17 cellular contexts compared by ENCODE assay signal in the genomic region with DNA sequence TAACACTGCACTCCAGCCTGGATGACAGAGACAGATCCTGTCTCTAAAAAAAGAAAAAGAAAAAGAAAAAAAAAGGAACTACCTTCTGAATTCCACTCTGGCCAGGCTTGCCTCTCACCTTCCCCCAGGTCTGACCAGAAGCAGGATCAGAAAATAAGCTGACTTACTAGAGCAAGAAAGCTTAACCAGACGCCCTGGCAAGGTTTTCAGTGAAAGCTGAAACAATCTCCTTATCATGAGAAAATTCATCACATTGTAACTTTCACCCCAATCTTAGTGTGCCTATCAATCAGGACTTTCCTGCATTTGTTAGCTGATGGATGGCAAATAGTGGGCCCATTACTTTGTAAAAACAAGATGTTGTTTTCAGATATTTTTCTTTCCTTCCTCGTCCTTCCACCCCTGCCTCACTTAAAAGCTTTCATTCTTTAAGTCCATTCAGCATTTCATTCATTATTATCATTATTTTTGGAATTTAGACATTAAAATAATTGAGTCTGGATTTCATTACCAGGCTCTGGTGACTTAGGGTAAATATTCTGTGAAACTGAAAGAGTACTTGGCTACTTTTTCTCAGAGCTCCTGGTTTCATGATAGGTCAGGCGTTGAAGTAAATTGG.
DNase-seq lines count a peak whose midpoint lies in the region; ATAC-seq, FAIRE-seq and TF ChIP-seq lines count a peak whose summit lies in the region.
"Had no signal": no experiment of that assay in that cellular context is flagged by ENCODE, and none has a peak within 500 bp of the region (broad histone marks: within the 10 kb centered on the region; RNA-seq: fewer than 3 reads in every experiment).

No MANE protein-coding gene starts in this region.

- H3K9ac ChIP-seq in MM.1S (ENCODE audit: low read length) (no peak overlapping the region), astrocyte (ENCODE audit: low read length) (no peak overlapping the region), mesenchymal stem cell (ENCODE audit: low read length) (peak overlapping the region; percentile 49)
- H3K9ac ChIP-seq: BLaER1 had no signal

- H3K27me3 Mint-ChIP-seq in astrocyte (ENCODE audit: low read depth, unreplicated experiment): peaks cover 4% of the 10 kb centered on the region
- H3K27me3 Mint-ChIP-seq in activated CD4-positive, alpha-beta memory T cell treated with anti-CD3 and anti-CD28 coated beads, Interleukin-2, amount 10 ng/mL, durations not matched to agents 7 days and 5 days: peaks cover 4% of the 10 kb centered on the region

- H3K36me3 ChIP-seq in MM.1S (replicated peaks; ENCODE audit: insufficient read depth, low read length) (no peaks in the 10 kb centered on the region), astrocyte (ENCODE audit: insufficient read depth, low read length) (no peaks in the 10 kb centered on the region), mesenchymal stem cell (ENCODE audit: control insufficient read depth in 1 of 2, insufficient read depth in 2 of 2, low read depth in 1 of 2, low read length in 2 of 2) (no peaks in the 10 kb centered on the region)
- H3K36me3 ChIP-seq: BLaER1 had no signal

- H2AK5ac ChIP-seq in mesenchymal stem cell (ENCODE audit: low read length, severe bottlenecking): no peak overlapping the region

- no peak overlapping the region for H4K91ac ChIP-seq in mesenchymal stem cell (ENCODE audit: low read length)

- CTCF ChIA-PET in activated CD4-positive, alpha-beta memory T cell treated with anti-CD3 and anti-CD28 coated beads, Interleukin-2, amount 10 ng/mL, durations not matched to agents 7 days and 5 days (lab: Charles Lee): interaction anchor here (1.0 to 3.2 kb wide), 6 partner anchors 9 to 123 kb away, joined by 3 to 14 read pairs (median 4); no protein-coding TSS in a partner anchor

- H3K4me1 ChIP-seq in MM.1S (ENCODE audit: low read length): peaks cover 14% of the 10 kb centered on the region
- H3K4me1 ChIP-seq in astrocyte (ENCODE audit: insufficient read depth, low read length): peaks cover 19% of the 10 kb centered on the region
- H3K4me1 ChIP-seq in mesenchymal stem cell (ENCODE audit: control insufficient read depth, insufficient read depth, low read depth, low read length): peaks cover 4% of the 10 kb centered on the region

- peak; percentile 34 for DNase-seq in MM.1S
- peak; percentile 50 for DNase-seq in astrocyte (ENCODE audit: low read depth)
- DNase-seq in mesenchymal stem cell: no peak
- DNase-seq in activated CD4-positive, alpha-beta memory T cell treated with anti-CD3 and anti-CD28 coated beads, Interleukin-2, amount 10 ng/mL, durations not matched to agents 7 days and 5 days: no peak
- no peak for DNase-seq in NCI-H2171 treated with DMSO at 0.1 percent for 48 hours (lab: John Stamatoyannopoulos, UW)
- DNase-seq in A172 (ENCODE audit: low spot score): no peak
- DNase-seq: CD8-positive, alpha-beta memory T cell; DMS79 treated with DMSO at 0.1 percent for 48 hours; GOT3; KBM-7; NCI-H1417 treated with DMSO at 0.1 percent for 48 hours; NCI-H1930; NCI-H446 treated with DMSO at 0.1 percent for 48 hours; PC-9 had no signal

- no peak overlapping the region for H3K4ac ChIP-seq in mesenchymal stem cell (ENCODE audit: low read depth in 1 of 2, low read length in 2 of 2)

- peaks cover 4% of the 10 kb centered on the region for H3K9me3 Mint-ChIP-seq in astrocyte (ENCODE audit: unreplicated experiment)
- no peaks in the 10 kb centered on the region for H3K9me3 Mint-ChIP-seq in activated CD4-positive, alpha-beta memory T cell treated with anti-CD3 and anti-CD28 coated beads, Interleukin-2, amount 10 ng/mL, durations not matched to agents 7 days and 5 days
- H3K9me3 Mint-ChIP-seq: CD8-positive, alpha-beta memory T cell had no signal

- no peaks in the 10 kb centered on the region for H3K27me3 ChIP-seq in MM.1S (replicated peaks; ENCODE audit: insufficient read depth, low read length)
- H3K27me3 ChIP-seq in astrocyte (ENCODE audit: insufficient read depth, low read length): no peaks in the 10 kb centered on the region
- no peaks in the 10 kb centered on the region for H3K27me3 ChIP-seq in mesenchymal stem cell (ENCODE audit: control insufficient read depth in 1 of 2, insufficient read depth in 1 of 2, low read length in 2 of 2)
- H3K27me3 ChIP-seq: BLaER1 had no signal

- peaks cover 29% of the 10 kb centered on the region for H3K4me1 Mint-ChIP-seq in astrocyte (ENCODE audit: low read depth, unreplicated experiment)
- H3K4me1 Mint-ChIP-seq in activated CD4-positive, alpha-beta memory T cell treated with anti-CD3 and anti-CD28 coated beads, Interleukin-2, amount 10 ng/mL, durations not matched to agents 7 days and 5 days: no peaks in the 10 kb centered on the region
- H3K4me1 Mint-ChIP-seq: CD8-positive, alpha-beta memory T cell had no signal

- H3K27ac Mint-ChIP-seq in astrocyte (ENCODE audit: unreplicated experiment): peak overlapping the region; percentile 63
- no peak overlapping the region for H3K27ac Mint-ChIP-seq in activated CD4-positive, alpha-beta memory T cell treated with anti-CD3 and anti-CD28 coated beads, Interleukin-2, amount 10 ng/mL, durations not matched to agents 7 days and 5 days
- H3K27ac Mint-ChIP-seq: CD8-positive, alpha-beta memory T cell had no signal

- H3F3A ChIP-seq in MM.1S (ENCODE audit: insufficient read depth, low read length): no peaks in the 10 kb centered on the region

- H2BK15ac ChIP-seq in mesenchymal stem cell (ENCODE audit: low read depth, poor library complexity, severe bottlenecking): no peak overlapping the region

- H3K4me3 Mint-ChIP-seq in astrocyte (ENCODE audit: unreplicated experiment): peak overlapping the region; percentile 11
- no peak overlapping the region for H3K4me3 Mint-ChIP-seq in activated CD4-positive, alpha-beta memory T cell treated with anti-CD3 and anti-CD28 coated beads, Interleukin-2, amount 10 ng/mL, durations not matched to agents 7 days and 5 days
- H3K4me3 Mint-ChIP-seq: CD8-positive, alpha-beta memory T cell had no signal

- H3K79me2 ChIP-seq in MM.1S (ENCODE audit: low read length) (no peaks in the 10 kb centered on the region), astrocyte (ENCODE audit: insufficient read depth, low read length) (no peaks in the 10 kb centered on the region)

- no peak overlapping the region for H3K23ac ChIP-seq in mesenchymal stem cell (ENCODE audit: low read length in 2 of 2)

- no peaks in the 10 kb centered on the region for H3K9me3 ChIP-seq in MM.1S (replicated peaks; ENCODE audit: insufficient read depth, low read length)
- no peaks in the 10 kb centered on the region for H3K9me3 ChIP-seq in astrocyte (ENCODE audit: insufficient read depth, low read depth, low read length)
- no peaks in the 10 kb centered on the region for H3K9me3 ChIP-seq in mesenchymal stem cell (ENCODE audit: control insufficient read depth, low read length)
- H3K9me3 ChIP-seq: BLaER1 had no signal

- no peaks in the 10 kb centered on the region for H3K36me3 Mint-ChIP-seq in astrocyte (ENCODE audit: low read depth, unreplicated experiment)
- H3K36me3 Mint-ChIP-seq in activated CD4-positive, alpha-beta memory T cell treated with anti-CD3 and anti-CD28 coated beads, Interleukin-2, amount 10 ng/mL, durations not matched to agents 7 days and 5 days (ENCODE audit: low read depth): no peaks in the 10 kb centered on the region
- H3K36me3 Mint-ChIP-seq: CD8-positive, alpha-beta memory T cell had no signal

- no peak overlapping the region for H2BK12ac ChIP-seq in mesenchymal stem cell (ENCODE audit: low read length in 2 of 2)

- H4K8ac ChIP-seq in mesenchymal stem cell (ENCODE audit: low read length): no peak overlapping the region

- H2BK5ac ChIP-seq in mesenchymal stem cell (ENCODE audit: low read depth, low read length, poor library complexity, severe bottlenecking): no peak overlapping the region

- no peaks in the 10 kb centered on the region for H3K79me1 ChIP-seq in mesenchymal stem cell (replicated peaks; ENCODE audit: low read length, poor library complexity, severe bottlenecking)

- TF ChIP-seq CTCF in MM.1S (IDR thresholded peaks at IDR 0.05; ENCODE audit: low read length) (no peak), astrocyte (IDR thresholded peaks at IDR 0.05; ENCODE audit: insufficient read depth, low read depth, low read length) (no peak)

- H4K20me1 ChIP-seq in MM.1S (ENCODE audit: insufficient read depth, low read length): no peaks in the 10 kb centered on the region
- H4K20me1 ChIP-seq in astrocyte (ENCODE audit: insufficient read depth, low read length): no peaks in the 10 kb centered on the region
- H4K20me1 ChIP-seq: BLaER1 had no signal

- H3K18ac ChIP-seq in mesenchymal stem cell (ENCODE audit: low read depth in 1 of 2, low read length in 2 of 2): no peak overlapping the region

- H3K4me3 ChIP-seq in MM.1S (ENCODE audit: low read length) (no peak overlapping the region), astrocyte (ENCODE audit: insufficient read depth, low read depth, low read length) (no peak overlapping the region), mesenchymal stem cell (ENCODE audit: insufficient read depth in 1 of 2, low read depth in 1 of 2, low read length in 2 of 2) (peak overlapping the region in 1 of 2 experiments; percentile 15)
- H3K4me3 ChIP-seq: BLaER1, PC-9 had no signal

- POLR2A ChIA-PET in activated CD4-positive, alpha-beta memory T cell treated with anti-CD3 and anti-CD28 coated beads, Interleukin-2, amount 10 ng/mL, durations not matched to agents 7 days and 5 days (lab: Charles Lee): no interaction called here

- ATAC-seq in HG03159 (IDR thresholded peaks at IDR 0.05; ENCODE audit: unreplicated experiment): no peak

- H3K9me2 ChIP-seq in MM.1S (replicated peaks; ENCODE audit: insufficient read depth, low read length): no peaks in the 10 kb centered on the region

- H3K14ac ChIP-seq in mesenchymal stem cell (ENCODE audit: low read length in 2 of 2): no peak overlapping the region

- H3K27ac ChIP-seq in MM.1S (ENCODE audit: low read length) (no peak overlapping the region), astrocyte (ENCODE audit: low read depth, low read length) (peak overlapping the region; percentile 55), mesenchymal stem cell (ENCODE audit: low read length, poor library complexity, severe bottlenecking) (no peak overlapping the region)
- H3K27ac ChIP-seq: BLaER1, PC-9 had no signal

- H3K4me2 ChIP-seq in MM.1S (ENCODE audit: low read depth, low read length) (no peak overlapping the region), astrocyte (ENCODE audit: low read length) (peak overlapping the region; percentile 47), mesenchymal stem cell (ENCODE audit: low read length, poor library complexity, severe bottlenecking) (no peak overlapping the region)
- H3K4me2 ChIP-seq: BLaER1, PC-9 had no signal

- FAIRE-seq in astrocyte (lab: Jason Lieb, UNC): no peak
- FAIRE-seq: GM18507 had no signal

- no peak overlapping the region for H2BK120ac ChIP-seq in mesenchymal stem cell (ENCODE audit: low read depth, low read length)

- H2AFZ ChIP-seq in MM.1S (ENCODE audit: low read length) (no peak overlapping the region), astrocyte (ENCODE audit: low read depth, low read length) (no peak overlapping the region), mesenchymal stem cell (ENCODE audit: low read depth, low read length) (no peak overlapping the region)
- H2AFZ ChIP-seq: PC-9 had no signal

- 75% methylated on average over 2 of the region's 3 CpGs for WGBS in mesenchymal stem cell

Comparison
In these comparisons a context has a peak if more than half of its experiments do, and no peak if none do; other contexts are left out.
1. DNase-seq: peak in MM.1S (single experiment) and astrocyte (single experiment); none in mesenchymal stem cell (single experiment), activated CD4-positive, alpha-beta memory T cell treated with anti-CD3 and anti-CD28 coated beads, Interleukin-2, amount 10 ng/mL, durations not matched to agents 7 days and 5 days (single experiment), NCI-H2171 treated with DMSO at 0.1 percent for 48 hours (single experiment) and A172 (single experiment).